Comparison of ENCODE assay signal across 22 cellular contexts in genomic region chr2:215466097-215466909, GRCh38. TPM values are rescaled to one million over a fixed set of nuclear protein-coding genes. Genes with fewer than 3 reads are reported as not detected.
A peak's percentile ranks its signal among the peaks of the same experiment; 100 is the strongest.
DNase-seq lines count a peak whose midpoint lies in the region; ATAC-seq and TF ChIP-seq lines count a peak whose summit lies in the region.
"Had no signal": no experiment of that assay in that cellular context is flagged by ENCODE, and none has a peak within 500 bp of the region (broad histone marks: within the 10 kb centered on the region; RNA-seq: fewer than 3 reads in every experiment).

No MANE protein-coding gene starts in this region.

- H3K9me3 ChIP-seq in adipocyte (ENCODE audit: control insufficient read depth, low read length) (no peaks in the 10 kb centered on the region), gastroesophageal sphincter (no peaks in the 10 kb centered on the region), mucosa of descending colon (no peaks in the 10 kb centered on the region), OCI-LY7 (ENCODE audit: low read length) (no peaks in the 10 kb centered on the region)

- TF ChIP-seq CTCF in AG10803 (conservative IDR thresholded peaks at IDR 0.05; ENCODE audit: low read length) (no peak), gastroesophageal sphincter (IDR thresholded peaks at IDR 0.05) (no peak), mucosa of descending colon (IDR thresholded peaks at IDR 0.05) (no peak), OCI-LY7 (conservative IDR thresholded peaks at IDR 0.05; ENCODE audit: low read length) (no peak)

- H3K4me1 ChIP-seq in adipocyte (ENCODE audit: control insufficient read depth, insufficient read depth, low read length) (peaks cover 28% of the 10 kb centered on the region), gastroesophageal sphincter (no peaks in the 10 kb centered on the region), mucosa of descending colon (ENCODE audit: low read depth) (no peaks in the 10 kb centered on the region), OCI-LY7 (ENCODE audit: insufficient read depth, low read length, poor library complexity, severe bottlenecking) (no peaks in the 10 kb centered on the region)

- H3K4me3 ChIP-seq in AG10803 (ENCODE audit: low read length) (no peak overlapping the region), adipocyte (ENCODE audit: low read length) (peak overlapping the region; percentile 51), gastroesophageal sphincter (no peak overlapping the region), mucosa of descending colon (no peak overlapping the region), OCI-LY7 (ENCODE audit: low read depth, low read length, poor library complexity, severe bottlenecking) (no peak overlapping the region)
- H3K4me3 ChIP-seq: K562 had no signal

- H3K79me2 ChIP-seq in OCI-LY7 (ENCODE audit: insufficient read depth, low read depth, low read length), result no peaks in the 10 kb centered on the region

- no peaks in the 10 kb centered on the region for H4K20me1 ChIP-seq in OCI-LY7 (ENCODE audit: insufficient read depth, low read length)

- no peak overlapping the region for H3K4me2 ChIP-seq in OCI-LY7 (ENCODE audit: low read length)

- no peaks in the 10 kb centered on the region for H3K9me2 ChIP-seq in OCI-LY7 (ENCODE audit: insufficient read depth, low read length)

- H3K9ac ChIP-seq in adipocyte (ENCODE audit: low read length), result peak overlapping the region; percentile 46

- DNase-seq in AG10803 (ENCODE audit: low read depth) (peak; percentile 86), adipocyte (ENCODE audit: low read depth) (peak; percentile 47), mucosa of descending colon (peak in 1 of 3 donors; percentile 6), OCI-LY7 (ENCODE audit: low spot score) (no peak), NCI-H1930 (lab: John Stamatoyannopoulos, UW) (no peak)
- DNase-seq in activated naive CD4-positive, alpha-beta T cell (lab: John Stamatoyannopoulos, UW), result no peak
- DNase-seq: ACHN; activated effector memory CD4-positive, alpha-beta T cell treated with anti-CD3 and anti-CD28 coated beads, Interleukin-2, amount 50 U/mL, for 16 hours; amniotic stem cell; CD4-positive, alpha-beta T cell; GF-D8; glutamatergic neuron; MV-4-11; NCI-H1694 treated with DMSO at 0.1 percent for 48 hours; NCI-H774; OCI-M1; stimulated activated CD8-positive, alpha-beta memory T cell treated with anti-CD3 and anti-CD28 coated beads, Interleukin-4, amount 100 ng/mL, for 48 hours; T-helper 2 cell; WERI-Rb-1 had no signal

- no peak for TF ChIP-seq POLR2A in gastroesophageal sphincter (IDR thresholded peaks at IDR 0.05)

- 55 to 69% methylated on average over 2 to 3 of the region's 3 CpGs for WGBS in gastroesophageal sphincter (ENCODE audit: low coverage in 1 of 2), 2 donors

- no peak for TF ChIP-seq EP300 in gastroesophageal sphincter (IDR thresholded peaks at IDR 0.05)

- ATAC-seq in gastroesophageal sphincter, result peak; percentile 85
- peak; percentile 31 for ATAC-seq in mucosa of descending colon
- ATAC-seq in HG03095 (IDR thresholded peaks at IDR 0.05; ENCODE audit: unreplicated experiment), result no peak
- ATAC-seq: K562 had no signal

- H3K27me3 ChIP-seq in adipocyte (replicated peaks; ENCODE audit: control insufficient read depth, insufficient read depth, low read length) (no peaks in the 10 kb centered on the region), gastroesophageal sphincter (no peaks in the 10 kb centered on the region)

- no TSS peak for BruUV-seq in OCI-LY7 (replicated peaks; lab: Mats Ljungman, UMichigan)

- CTCF ChIA-PET in OCI-LY7 (lab: Charles Lee; ENCODE audit: unreplicated experiment), result no interaction called here

- intact Hi-C loops in mucosa of descending colon (cut with DNase I, micrococcal nuclease), result no loop called here
- intact Hi-C loops in OCI-LY7 (cut with micrococcal nuclease; ENCODE audit: unreplicated experiment), result no loop called here

- H3K36me3 ChIP-seq in adipocyte (ENCODE audit: control insufficient read depth, insufficient read depth, low read length, severe bottlenecking) (no peaks in the 10 kb centered on the region), gastroesophageal sphincter (no peaks in the 10 kb centered on the region), mucosa of descending colon (ENCODE audit: low read depth) (no peaks in the 10 kb centered on the region), OCI-LY7 (ENCODE audit: insufficient read depth, low read length) (no peaks in the 10 kb centered on the region)
- H3K36me3 ChIP-seq: WERI-Rb-1 had no signal

- no peak overlapping the region for H2AFZ ChIP-seq in OCI-LY7 (ENCODE audit: low read length)

- POLR2A ChIA-PET in OCI-LY7 (lab: Charles Lee), result no interaction called here

- H3K27ac ChIP-seq in gastroesophageal sphincter (no peak overlapping the region), OCI-LY7 (ENCODE audit: low read depth, low read length, poor library complexity, severe bottlenecking) (no peak overlapping the region)
- H3K27ac ChIP-seq: WERI-Rb-1 had no signal

RNA-seq across cellular contexts. Expression of gene FN1, which starts 30.4 kb away (rescaled TPM):
- total RNA-seq in gastroesophageal sphincter, result 1,000 to 10,000 TPM; 1,699 to 4,986 (median 1,920) TPM
- 1,000 to 10,000 TPM in 1 of 3 donors, 100 to 1,000 TPM in 1, 10 to 100 TPM in 1; 30.3 to 1,060 (median 208) TPM for total RNA-seq in mucosa of descending colon
- total RNA-seq in OCI-LY7 (2014; rRNA removed; shearing (Covaris generic)), result 0.03 TPM in 1 of 2 replicates, not detected in the other
- total RNA-seq in OCI-LY7 (2022), result 1.2 and 1.3 TPM in 2 replicates

Comparison
In these comparisons a context has a peak if more than half of its experiments do, and no peak if none do; other contexts are left out.
1. DNase-seq: peak in AG10803 (single experiment) and adipocyte (single experiment); none in OCI-LY7 (single experiment), NCI-H1930 (0 of 2) and activated naive CD4-positive, alpha-beta T cell (0 of 4).
2. RNA of gene FN1, which starts 30.4 kb away (total RNA-seq): 1,699 to 4,986 TPM in gastroesophageal sphincter and 30.3 to 1,060 TPM in mucosa of descending colon; 0.03 to 1.3 TPM in OCI-LY7; every median in the first group is over 10 times any median in the second.